In genomic region chr16:81486555-81487061, GRCh38 we compare ENCODE assay signal across 2 cellular contexts.
TF ChIP-seq lines count a peak whose summit lies in the region.

No MANE protein-coding gene starts in this region.

TF ChIP-seq in GM23338, 12 proteins besides CTCF, POLR2A, EP300 and RAD21:
- no peak for TF ChIP-seq ZNF462 (CRISPR knock-in tag; IDR thresholded peaks at IDR 0.05)
- no peak for TF ChIP-seq EZH2phosphoT487 (IDR thresholded peaks at IDR 0.05; ENCODE audit: unreplicated experiment)
- TF ChIP-seq NANOG (IDR thresholded peaks at IDR 0.05; ENCODE audit: borderline replicate concordance): no peak
- no peak for TF ChIP-seq STAT1 (IDR thresholded peaks at IDR 0.05; ENCODE audit: unreplicated experiment)
- no peak for TF ChIP-seq EZH2 (IDR thresholded peaks at IDR 0.05; ENCODE audit: low read depth, unreplicated experiment)
- TF ChIP-seq CREB1 (CRISPR knock-in tag; IDR thresholded peaks at IDR 0.05; ENCODE audit: low read depth): no peak
TF ChIP-seq in GM23338: peak in this region for 0.

TF ChIP-seq in H1, 55 proteins besides CTCF, POLR2A, EP300 and RAD21:
- TF ChIP-seq KDM1A (IDR thresholded peaks at IDR 0.05; ENCODE audit: borderline replicate concordance, low read length) (no peak), TCF12 (IDR thresholded peaks at IDR 0.05; ENCODE audit: low read depth, low read length) (no peak), GTF2F1 (IDR thresholded peaks at IDR 0.05; ENCODE audit: borderline replicate concordance, low read depth, low read length) (no peak), CTBP2 (IDR thresholded peaks at IDR 0.05; ENCODE audit: borderline replicate concordance, insufficient read depth, insufficient read length, low read length) (no peak), POU5F1 (IDR thresholded peaks at IDR 0.05; ENCODE audit: low read depth, low read length) (no peak), HDAC2 (IDR thresholded peaks at IDR 0.05; ENCODE audit: borderline replicate concordance in 1 of 2, low read depth in 2 of 2, low read length in 2 of 2) (no peak), PHF8 (conservative IDR thresholded peaks at IDR 0.05; ENCODE audit: low read depth, low read length) (no peak), POLR2AphosphoS5 (IDR thresholded peaks at IDR 0.05; ENCODE audit: low read depth, low read length) (no peak), ASH2L (IDR thresholded peaks at IDR 0.05; ENCODE audit: low read length) (no peak), RBBP5 (IDR thresholded peaks at IDR 0.05; ENCODE audit: borderline replicate concordance, low read depth, low read length) (no peak), BCL11A (IDR thresholded peaks at IDR 0.05; ENCODE audit: low read depth in 2 of 2, low read length in 2 of 2) (no peak), SIX5 (IDR thresholded peaks at IDR 0.05; ENCODE audit: low read depth, low read length) (no peak), JUND (IDR thresholded peaks at IDR 0.05; ENCODE audit: low read length) (no peak)
TF ChIP-seq in H1: peak in this region for 0.
